ENCODE assay signal across 1 cellular context in genomic region chr1:155008015-155008941, GRCh38.
TF ChIP-seq lines count a peak whose summit lies in the region.

No MANE protein-coding gene starts in this region.

TF ChIP-seq in K562, 482 proteins besides CTCF, POLR2A, EP300 and RAD21 (continued from another document):
- TF ChIP-seq CREB3L1 (IDR thresholded peaks at IDR 0.05; ENCODE audit: borderline replicate concordance, low read depth) = peak; percentile 59; the same call in 1 of the 2 replicates
- TF ChIP-seq ZNF445 (CRISPR knock-in tag; IDR thresholded peaks at IDR 0.05; ENCODE audit: low read depth) = no peak
- TF ChIP-seq KLF6 (CRISPR knock-in tag; IDR thresholded peaks at IDR 0.05; ENCODE audit: borderline replicate concordance) = no peak
- TF ChIP-seq ZNF668 (CRISPR knock-in tag; IDR thresholded peaks at IDR 0.05) = no peak
- TF ChIP-seq ZNF133 (CRISPR knock-in tag; IDR thresholded peaks at IDR 0.05) = no peak
- no peak for TF ChIP-seq NUFIP1 (IDR thresholded peaks at IDR 0.05; ENCODE audit: partially characterized antibody)
- TF ChIP-seq KDM2B (CRISPR knock-in tag; IDR thresholded peaks at IDR 0.05) = no peak
- no peak for TF ChIP-seq CREB3 (tag; conservative IDR thresholded peaks at IDR 0.05; ENCODE audit: low read depth)
- TF ChIP-seq NR0B1 (IDR thresholded peaks at IDR 0.05; ENCODE audit: partially characterized antibody) = no peak
- TF ChIP-seq TAF9B (IDR thresholded peaks at IDR 0.05; ENCODE audit: partially characterized antibody) = no peak
- TF ChIP-seq GABPB2 (CRISPR knock-in tag; conservative IDR thresholded peaks at IDR 0.05) = no peak
- no peak for TF ChIP-seq GABPA (tag; conservative IDR thresholded peaks at IDR 0.05; ENCODE audit: low read depth)
- TF ChIP-seq ZNF212 (CRISPR knock-in tag; IDR thresholded peaks at IDR 0.05) = no peak
- TF ChIP-seq TCF7 (IDR thresholded peaks at IDR 0.05; ENCODE audit: borderline replicate concordance) = 0 out of 2 replicates have a peak, but pooled peaks have one; percentile 45
- TF ChIP-seq ATF4 (CRISPR knock-in tag; IDR thresholded peaks at IDR 0.05) = no peak
- TF ChIP-seq ZNF785 (CRISPR knock-in tag; IDR thresholded peaks at IDR 0.05) = no peak
- TF ChIP-seq E4F1 (CRISPR knock-in tag; IDR thresholded peaks at IDR 0.05; ENCODE audit: borderline replicate concordance) = no peak
- TF ChIP-seq RFX1 (IDR thresholded peaks at IDR 0.05) = no peak
- no peak for TF ChIP-seq KAT2B (IDR thresholded peaks at IDR 0.05; ENCODE audit: low read depth, low read length)
- TF ChIP-seq CBFA2T3 (IDR thresholded peaks at IDR 0.05) = 0 out of 2 replicates have a peak, but pooled peaks have one; percentile 8
- no peak for TF ChIP-seq KAT7 (CRISPR knock-in tag; IDR thresholded peaks at IDR 0.05; ENCODE audit: borderline replicate concordance)
- TF ChIP-seq STAT5A (IDR thresholded peaks at IDR 0.05; ENCODE audit: borderline replicate concordance, low read length) = no peak
- TF ChIP-seq ZFP36 (IDR thresholded peaks at IDR 0.05; ENCODE audit: low read depth, low read length, partially characterized antibody) = no peak
- TF ChIP-seq TSC22D4 (tag; IDR thresholded peaks at IDR 0.05) = no peak
- TF ChIP-seq POLR2G (IDR thresholded peaks at IDR 0.05; ENCODE audit: low read depth, low read length) = peak; percentile 52
- no peak for TF ChIP-seq NR4A1 (CRISPR knock-in tag; IDR thresholded peaks at IDR 0.05)
- TF ChIP-seq NR4A1 (tag; IDR thresholded peaks at IDR 0.05) = no peak
- TF ChIP-seq HMGN3 (IDR thresholded peaks at IDR 0.05; ENCODE audit: borderline replicate concordance, extremely low read depth, insufficient read length, low read depth, low read length) = no peak
- TF ChIP-seq KDM5B (IDR thresholded peaks at IDR 0.05; ENCODE audit: insufficient replicate concordance, low read depth, low read length) = no peak
- no peak for TF ChIP-seq HIVEP1 (CRISPR knock-in tag; IDR thresholded peaks at IDR 0.05)
- no peak for TF ChIP-seq DIDO1 (tag; IDR thresholded peaks at IDR 0.05; ENCODE audit: low read depth)
- no peak for TF ChIP-seq MIER1 (IDR thresholded peaks at IDR 0.05; ENCODE audit: low read depth)
- TF ChIP-seq SMAD4 (CRISPR knock-in tag; conservative IDR thresholded peaks at IDR 0.05) = no peak
- no peak for TF ChIP-seq HDAC6 (IDR thresholded peaks at IDR 0.05; ENCODE audit: low read depth, low read length)
- no peak for TF ChIP-seq ZNF764 (CRISPR knock-in tag; IDR thresholded peaks at IDR 0.05; ENCODE audit: low read depth)
- TF ChIP-seq MECOM (CRISPR knock-in tag; IDR thresholded peaks at IDR 0.05) = no peak
- TF ChIP-seq PHF20 (IDR thresholded peaks at IDR 0.05; ENCODE audit: partially characterized antibody) = no peak
- no peak for TF ChIP-seq HNRNPL (IDR thresholded peaks at IDR 0.05; ENCODE audit: low read depth, low read length)
- peak; percentile 13 for TF ChIP-seq PRDM10 (IDR thresholded peaks at IDR 0.05; ENCODE audit: partially characterized antibody)
- no peak for TF ChIP-seq STAG1 (CRISPR knock-in tag; IDR thresholded peaks at IDR 0.05; ENCODE audit: borderline replicate concordance)
- no peak for TF ChIP-seq CUX1 (CRISPR knock-in tag; IDR thresholded peaks at IDR 0.05)
- no peak for TF ChIP-seq SMARCC2 (IDR thresholded peaks at IDR 0.05; ENCODE audit: low read depth)
TF ChIP-seq in K562: peak in this region for 15.
